ENCODE assay signal across 16 cellular contexts in the genomic region with DNA sequence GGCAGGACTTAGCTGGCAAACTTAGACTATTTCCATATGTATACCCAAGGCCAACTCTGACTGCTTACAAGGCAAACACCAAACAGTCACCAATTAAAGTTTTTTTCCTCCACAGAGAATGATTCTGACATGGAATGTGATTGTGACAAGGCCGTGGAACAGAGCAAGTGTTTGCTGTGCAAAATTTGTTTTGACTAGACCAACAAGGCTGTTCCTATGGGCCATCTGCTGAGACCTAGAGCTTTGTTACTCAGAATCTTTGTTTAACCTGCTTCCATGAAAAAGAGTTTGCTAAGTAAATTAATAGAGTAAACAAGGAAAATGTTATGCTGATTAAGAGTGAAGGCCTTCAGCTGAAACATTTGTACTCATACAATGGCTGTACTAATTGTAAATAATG. TPM values are rescaled to one million over a fixed set of nuclear protein-coding genes. Genes with fewer than 3 reads are reported as not detected.
A peak's percentile ranks its signal among the peaks of the same experiment; 100 is the strongest.
DNase-seq lines count a peak whose midpoint lies in the region; ATAC-seq and TF ChIP-seq lines count a peak whose summit lies in the region.
"Had no signal": no experiment of that assay in that cellular context is flagged by ENCODE, and none has a peak within 500 bp of the region (broad histone marks: within the 10 kb centered on the region; RNA-seq: fewer than 3 reads in every experiment).

No MANE protein-coding gene starts in this region.

- dilution Hi-C loops in mammary epithelial cell (cut with HindIII; ENCODE audit: low sequenced_read_pairs), result no loop called here

- WGBS in body of pancreas, 2 donors, result 0 to 9% methylated on average over 1 of the region's 1 CpG
- WGBS in stomach, 5 donors, result 15 to 48% (median 24%) methylated on average over 1 of the region's 1 CpG
- 25% methylated on average over 1 of the region's 1 CpG for WGBS in mammary epithelial cell (ENCODE audit: low coverage, missing lambda C conversion rate)

- no peaks in the 10 kb centered on the region for H3K9me3 ChIP-seq in body of pancreas
- H3K9me3 ChIP-seq in stomach, result peaks cover 0 to 3% (median 0%) of the 10 kb centered on the region in 4 donors
- H3K9me3 ChIP-seq in mammary epithelial cell (replicated peaks; ENCODE audit: insufficient read depth, low read length), result no peaks in the 10 kb centered on the region
- H3K9me3 ChIP-seq: BLaER1 had no signal

- no peak for TF ChIP-seq EP300 in stomach (IDR thresholded peaks at IDR 0.05)

- H3K4me2 ChIP-seq in mammary epithelial cell (ENCODE audit: insufficient read depth, low read depth, low read length), result no peak overlapping the region
- H3K4me2 ChIP-seq: BLaER1, GM23338 had no signal

- CTCF ChIA-PET in mammary epithelial cell (lab: Charles Lee; ENCODE audit: low non-redundant PET), result no interaction called here

- TF ChIP-seq CTCF in body of pancreas (IDR thresholded peaks at IDR 0.05) (no peak), stomach (IDR thresholded peaks at IDR 0.05) (no peak), mammary epithelial cell (conservative IDR thresholded peaks at IDR 0.05 in 1 of 2, IDR thresholded peaks at IDR 0.05 in 1 of 2; ENCODE audit: extremely low read depth in 1 of 2, insufficient read depth in 1 of 2, low read depth in 1 of 2, low read length in 2 of 2) (no peak)

- ATAC-seq in body of pancreas, result peak; percentile 92
- ATAC-seq: GM12878, GM23338 had no signal

- no peak overlapping the region for H2AFZ ChIP-seq in mammary epithelial cell (ENCODE audit: low read depth, low read length)
- H2AFZ ChIP-seq: GM23338 had no signal

- H3K79me2 ChIP-seq in mammary epithelial cell (ENCODE audit: insufficient read depth, low read length), result no peaks in the 10 kb centered on the region

- H3K36me3 ChIP-seq in body of pancreas (replicated peaks in 1 of 2; ENCODE audit: insufficient read depth in 1 of 2, low read depth in 2 of 2) (no peaks in the 10 kb centered on the region), stomach (no peaks in the 10 kb centered on the region), mammary epithelial cell (ENCODE audit: insufficient read depth, low read length) (no peaks in the 10 kb centered on the region)
- H3K36me3 ChIP-seq: BLaER1 had no signal

- no peaks in the 10 kb centered on the region for H4K20me1 ChIP-seq in mammary epithelial cell (ENCODE audit: insufficient read depth, low read length)
- H4K20me1 ChIP-seq: BLaER1 had no signal

- no peaks in the 10 kb centered on the region for H3K27me3 ChIP-seq in body of pancreas
- H3K27me3 ChIP-seq in stomach, result peaks cover 0 to 7% (median 5%) of the 10 kb centered on the region in 3 donors
- no peaks in the 10 kb centered on the region for H3K27me3 ChIP-seq in mammary epithelial cell (ENCODE audit: insufficient read depth, low read length)
- H3K27me3 ChIP-seq: BLaER1 had no signal

- H3K4me1 ChIP-seq in body of pancreas (peaks cover 54% of the 10 kb centered on the region), stomach (peaks cover 5 to 14% (median 8%) of the 10 kb centered on the region in 4 donors), mammary epithelial cell (ENCODE audit: insufficient read depth, low read length) (no peaks in the 10 kb centered on the region)
- H3K4me1 ChIP-seq: BLaER1 had no signal

- H3K4me3 ChIP-seq in body of pancreas, result no peak overlapping the region
- no peak overlapping the region for H3K4me3 ChIP-seq in stomach
- no peak overlapping the region for H3K4me3 ChIP-seq in mammary epithelial cell (replicated peaks in 1 of 3; ENCODE audit: insufficient read depth in 1 of 3, low read depth in 2 of 3, low read length in 3 of 3)
- H3K4me3 ChIP-seq: BLaER1, GM12878, GM23338 had no signal

- in situ Hi-C loops in mammary epithelial cell (cut with MboI; ENCODE audit: low sequenced_read_pairs in 2 of 2), result no loop called here

- DNase-seq in NCI-H748 (lab: John Stamatoyannopoulos, UW; ENCODE audit: unreplicated experiment) (peak; percentile 50), NCI-H748 treated with DMSO at 0.1 percent for 48 hours (lab: John Stamatoyannopoulos, UW) (no peak), NCI-H526 (lab: John Stamatoyannopoulos, UW) (peak; percentile 53 to 68), body of pancreas (peak; percentile 51 to 86 (median 69)), stomach (peak; percentile 30), NCI-H1694 treated with DMSO at 0.1 percent for 48 hours (lab: John Stamatoyannopoulos, UW) (no peak), mammary epithelial cell (no peak)
- no peak for DNase-seq in activated CD4-positive, alpha-beta T cell treated with anti-CD3 and anti-CD28 coated beads, Interleukin-2, amount 50 U/mL, for 48 hours
- DNase-seq: 8988T, AML-193, DMS79, H7 had no signal

- TF ChIP-seq POLR2A in body of pancreas (IDR thresholded peaks at IDR 0.05) (no peak), stomach (IDR thresholded peaks at IDR 0.05) (no peak)

- H3K9ac ChIP-seq in mammary epithelial cell (ENCODE audit: insufficient read depth, low read length), result no peak overlapping the region
- H3K9ac ChIP-seq: BLaER1 had no signal

- BruUV-seq in mammary epithelial cell (replicated peaks; lab: Mats Ljungman, UMichigan), result no TSS peak

- H3K27ac ChIP-seq in body of pancreas (peak overlapping the region in 3 of 4 donors; percentile 19 to 69 (median 61)), stomach (no peak overlapping the region), mammary epithelial cell (ENCODE audit: insufficient read depth, low read depth, low read length) (no peak overlapping the region)
- H3K27ac ChIP-seq: BLaER1 had no signal

- intact Hi-C loops in body of pancreas (cut with DNase I) (no loop called here), stomach (cut with DNase I; ENCODE audit: low total_unique reads) (no loop called here), mammary epithelial cell (cut with micrococcal nuclease) (no loop called here)

RNA-seq across cellular contexts. Expression of gene IMPG1, which starts 51.5 kb away (rescaled TPM):
- total RNA-seq in body of pancreas (not detected), stomach (not detected), mammary epithelial cell (not detected)
- polyA plus RNA-seq in stomach (not detected), mammary epithelial cell (not detected)
- polyA minus RNA-seq in mammary epithelial cell, result not detected
- total RNA-seq: G401, GM12878, GM23338, H7 had no signal
- polyA plus RNA-seq: GM12878, GM23338 had no signal

Comparison
In these comparisons a context has a peak if more than half of its experiments do, and no peak if none do; other contexts are left out.
1. DNase-seq: peak in NCI-H748 (single experiment), NCI-H526 (2 of 2), body of pancreas (4 of 4) and stomach (single experiment); none in NCI-H748 treated with DMSO at 0.1 percent for 48 hours (single experiment), NCI-H1694 treated with DMSO at 0.1 percent for 48 hours (single experiment), mammary epithelial cell (single experiment) and activated CD4-positive, alpha-beta T cell treated with anti-CD3 and anti-CD28 coated beads, Interleukin-2, amount 50 U/mL, for 48 hours (0 of 2).
2. H3K27ac ChIP-seq: peak in body of pancreas (3 of 4); none in stomach (0 of 5) and mammary epithelial cell (single experiment).